11 cellular contexts compared by ENCODE assay signal in the genomic region with DNA sequence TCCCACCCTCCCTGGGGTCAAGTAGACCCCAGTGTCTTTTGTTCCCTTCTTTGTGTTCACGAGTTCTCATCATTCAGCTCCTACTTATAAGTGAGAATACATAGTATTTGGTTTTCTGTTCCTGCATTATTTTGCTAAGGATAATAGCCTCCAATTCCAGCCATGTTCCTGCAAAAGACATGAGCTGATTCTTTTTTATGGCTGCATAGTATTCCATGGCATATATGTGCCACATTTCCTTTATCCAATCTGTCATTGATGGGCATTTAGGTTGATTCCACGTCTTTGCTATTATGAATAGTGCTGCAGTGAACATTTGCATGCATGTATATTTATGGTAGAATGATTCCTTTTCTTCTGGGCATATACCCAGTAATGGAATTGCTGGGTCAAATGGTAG. TPM values are rescaled to one million over a fixed set of nuclear protein-coding genes. Genes with fewer than 3 reads are reported as not detected.
"Had no signal": no experiment of that assay in that cellular context is flagged by ENCODE, and none has a peak within 500 bp of the region (broad histone marks: within the 10 kb centered on the region; RNA-seq: fewer than 3 reads in every experiment).

No MANE protein-coding gene starts in this region.

- H3K36me3 ChIP-seq: HAP-1 had no signal

- H3K9me3 ChIP-seq: HAP-1 had no signal

- H3K9ac ChIP-seq: GM23248 had no signal

- H3K27ac ChIP-seq: GM23248 had no signal

- H3K4me1 ChIP-seq: HAP-1 had no signal

- H3K9me3 Mint-ChIP-seq: GM23338 had no signal

- DNase-seq: GM23248, GOT3, H7, H9, HCEC 1CT, HFFc6 had no signal

- ATAC-seq: GM23338, HCT116 had no signal

- H3K4me3 Mint-ChIP-seq: GM23338, H9, HFFc6 had no signal

- H3K4me3 ChIP-seq: GM23248, GM23338, HAP-1 had no signal

- H3K4me2 ChIP-seq: GM23338 had no signal

- H3K27ac Mint-ChIP-seq: GM23338, H9, HFFc6 had no signal

- H2AFZ ChIP-seq: GM23248, GM23338 had no signal

- FAIRE-seq: H1, H54 had no signal

RNA-seq across cellular contexts. Expression of a gene that starts 28.3 kb away (rescaled TPM):
- total RNA-seq: GM23338 had no signal
- polyA plus RNA-seq: GM23338 had no signal
